8 cellular contexts compared by ENCODE assay signal in the genomic region with DNA sequence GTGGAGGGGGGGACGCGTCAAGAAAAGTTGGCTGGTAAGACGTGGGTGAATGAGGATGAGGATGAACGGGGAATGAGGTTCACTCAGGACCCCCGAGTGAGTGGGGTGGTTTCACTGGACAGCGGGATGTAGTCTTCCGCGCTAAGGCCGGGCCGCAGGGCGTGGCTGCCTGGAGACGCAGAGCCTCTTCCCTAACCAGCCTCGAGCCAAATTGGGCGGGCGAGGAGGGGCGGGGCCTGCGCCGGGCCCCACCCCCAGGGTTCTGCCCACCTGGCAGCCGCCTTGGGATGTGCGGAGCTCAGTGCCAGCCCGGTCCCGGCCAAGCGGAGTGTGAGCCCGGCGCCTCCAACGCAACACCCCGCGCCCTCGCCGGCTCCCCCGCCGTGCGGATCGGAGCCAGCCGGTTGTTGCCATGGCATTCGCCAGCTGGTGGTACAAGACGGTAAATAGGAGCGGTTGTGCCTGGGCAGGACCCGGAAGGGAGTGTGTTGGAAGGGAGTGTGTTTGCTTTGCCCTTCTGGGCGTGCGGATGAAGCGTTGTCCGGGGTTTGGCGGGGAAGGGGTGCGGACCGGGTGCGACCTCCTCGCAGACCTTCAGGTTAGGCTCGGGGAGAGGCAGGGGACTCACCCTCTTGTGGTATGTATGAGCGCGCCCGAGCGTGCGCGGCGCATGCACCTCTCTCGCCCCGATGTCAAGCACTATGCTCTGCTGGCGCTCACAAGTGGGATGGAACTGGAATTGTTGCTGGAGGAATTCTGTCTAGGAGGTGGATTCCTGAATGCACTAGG. TPM values are rescaled to one million over a fixed set of nuclear protein-coding genes. Genes with fewer than 3 reads are reported as not detected.
DNase-seq lines count a peak whose midpoint lies in the region; ATAC-seq and TF ChIP-seq lines count a peak whose summit lies in the region.

No MANE protein-coding gene starts in this region.

- peak overlapping the region; percentile 65 for H3K27ac ChIP-seq in A673 (ENCODE audit: low read depth, low read length, poor library complexity, severe bottlenecking)

- TF ChIP-seq CTCF in A673 (conservative IDR thresholded peaks at IDR 0.05; ENCODE audit: low read depth, low read length) (no peak), kidney epithelial cell (IDR thresholded peaks at IDR 0.05; ENCODE audit: insufficient read depth, low read length, poor library complexity, severe bottlenecking) (no peak)

- no peaks in the 10 kb centered on the region for H3K4me1 ChIP-seq in A673 (ENCODE audit: insufficient read depth, low read length, poor library complexity, severe bottlenecking)

- H3K36me3 ChIP-seq in A673 (ENCODE audit: insufficient read depth, low read length, poor library complexity, severe bottlenecking) (no peaks in the 10 kb centered on the region), kidney epithelial cell (ENCODE audit: control insufficient read depth, insufficient read depth, low read length) (no peaks in the 10 kb centered on the region)

- POLR2A ChIA-PET in A673 (lab: Charles Lee; ENCODE audit: low non-redundant PET): interaction anchor here (0.8 kb wide), 1 partner anchor 841 kb away, joined by 4 read pairs; a partner anchor contains a TSS

- intact Hi-C loops in A673 (cut with micrococcal nuclease; ENCODE audit: unreplicated experiment): loop anchor here (2.0 kb wide), 1 partner anchor 48 kb away; no protein-coding TSS in a partner anchor

- CTCF ChIA-PET in A673 (lab: Charles Lee): no interaction called here

- H3K9me3 ChIP-seq in A673 (ENCODE audit: low read depth, low read length, poor library complexity, severe bottlenecking): no peaks in the 10 kb centered on the region

- peak; percentile 61 for TF ChIP-seq POLR2A in GM18526 (IDR thresholded peaks at IDR 0.05; ENCODE audit: extremely low read depth, insufficient read length)

- no peaks in the 10 kb centered on the region for H3K27me3 ChIP-seq in A673 (replicated peaks; ENCODE audit: insufficient read depth, low read depth, low read length, poor library complexity)
- H3K27me3 ChIP-seq in kidney epithelial cell (ENCODE audit: control insufficient read depth, insufficient read depth, low read length): no peaks in the 10 kb centered on the region

- DNase-seq in A673 (ENCODE audit: low spot score) (peak; percentile 88), NCI-H2107 (lab: John Stamatoyannopoulos, UW) (peak; percentile 30), cerebellar cortex (ENCODE audit: low spot score) (peak; percentile 87), kidney epithelial cell (ENCODE audit: low read depth) (no peak)
- DNase-seq in stimulated activated CD4-positive, alpha-beta T cell treated with anti-CD3 and anti-CD28 coated beads, Interleukin-15, amount 100 ng/mL, for 48 hours (ENCODE audit: low read depth in 2 of 2): peak; percentile 71 to 82

- peak; percentile 53 for ATAC-seq in HG03060 (IDR thresholded peaks at IDR 0.05; ENCODE audit: low read depth, unreplicated experiment)
- peak; percentile 82 for ATAC-seq in activated CD4-positive, CD25-positive, alpha-beta regulatory T cell treated with anti-CD3 and anti-CD28 coated beads, Interleukin-2, amount 50 U/mL, for 24 hours

- BruUV-seq in A673 (replicated peaks; lab: Mats Ljungman, UMichigan): no TSS peak

- peak overlapping the region; percentile 86 for H3K4me3 ChIP-seq in A673 (ENCODE audit: low read depth, low read length, poor library complexity, severe bottlenecking)
- H3K4me3 ChIP-seq in kidney epithelial cell (ENCODE audit: low read depth, low read length): peak overlapping the region; percentile 93

RNA-seq across cellular contexts. Expression of a gene that starts 0.7 kb away (rescaled TPM):
- total RNA-seq in A673 (2021) (66.8 and 72.5 TPM in 2 replicates), kidney epithelial cell (155 and 174 TPM in 2 replicates)
